10 cellular contexts compared by ENCODE assay signal in genomic region chr9:38227656-38228055, GRCh38.
DNase-seq lines count a peak whose midpoint lies in the region; ATAC-seq lines count a peak whose summit lies in the region.
"Had no signal": no experiment of that assay in that cellular context is flagged by ENCODE, and none has a peak within 500 bp of the region (broad histone marks: within the 10 kb centered on the region; RNA-seq: fewer than 3 reads in every experiment).

No MANE protein-coding gene starts in this region.

- H3K36me3 ChIP-seq in CD8-positive, alpha-beta memory T cell (ENCODE audit: insufficient read depth, low read length), result no peaks in the 10 kb centered on the region
- no peaks in the 10 kb centered on the region for H3K36me3 ChIP-seq in iPS-18a (ENCODE audit: control insufficient read depth, low read depth, low read length)
- H3K36me3 ChIP-seq: thoracic aorta had no signal

- POLR2A ChIA-PET in CD8-positive, alpha-beta memory T cell (lab: Charles Lee), result no interaction called here

- no peaks in the 10 kb centered on the region for H3K9me3 Mint-ChIP-seq in CD8-positive, alpha-beta memory T cell

- H3K27ac ChIP-seq in CD8-positive, alpha-beta memory T cell (ENCODE audit: low read depth, low read length), result peak overlapping the region; percentile 22
- no peak overlapping the region for H3K27ac ChIP-seq in iPS-18a (ENCODE audit: low read length)
- H3K27ac ChIP-seq: thoracic aorta had no signal

- H3K27ac Mint-ChIP-seq in CD8-positive, alpha-beta memory T cell, result peak overlapping the region in 1 of 8 donors; percentile 81
- H3K27ac Mint-ChIP-seq in T-helper 17 cell, result no peak overlapping the region

- peak overlapping the region in 6 of 7 donors; percentile 53 to 91 (median 70) for H3K4me3 Mint-ChIP-seq in CD8-positive, alpha-beta memory T cell
- peak overlapping the region; percentile 83 for H3K4me3 Mint-ChIP-seq in T-helper 17 cell

- peak overlapping the region; percentile 66 for H3K4me3 ChIP-seq in CD8-positive, alpha-beta memory T cell (ENCODE audit: low read length)
- peak overlapping the region; percentile 62 for H3K4me3 ChIP-seq in Jurkat, Clone E6-1 (ENCODE audit: low read length)
- H3K4me3 ChIP-seq in iPS-18a (ENCODE audit: low read length), result peak overlapping the region; percentile 39

- peak; percentile 48 for ATAC-seq in T-helper 17 cell
- no peak for ATAC-seq in HG02678 (IDR thresholded peaks at IDR 0.05; ENCODE audit: unreplicated experiment)
- ATAC-seq in GM21390 (IDR thresholded peaks at IDR 0.05; ENCODE audit: unreplicated experiment), result no peak

- CTCF ChIA-PET in CD8-positive, alpha-beta memory T cell (lab: Charles Lee), result no interaction called here

- peaks cover 13 to 17% (median 16%) of the 10 kb centered on the region in 3 donors for H3K4me1 Mint-ChIP-seq in CD8-positive, alpha-beta memory T cell
- H3K4me1 Mint-ChIP-seq in T-helper 17 cell, result peaks cover 13% of the 10 kb centered on the region

- no peaks in the 10 kb centered on the region for H3K36me3 Mint-ChIP-seq in CD8-positive, alpha-beta memory T cell
- H3K36me3 Mint-ChIP-seq in T-helper 17 cell (ENCODE audit: low read depth), result no peaks in the 10 kb centered on the region

- peak overlapping the region; percentile 46 for H3K9ac ChIP-seq in iPS-18a (ENCODE audit: low read length)

- H3K27me3 ChIP-seq in CD8-positive, alpha-beta memory T cell (ENCODE audit: insufficient read depth, low read length, poor library complexity, severe bottlenecking), result no peaks in the 10 kb centered on the region
- peaks cover 57% of the 10 kb centered on the region for H3K27me3 ChIP-seq in iPS-18a (ENCODE audit: control insufficient read depth, insufficient read depth, low read length)

- no peaks in the 10 kb centered on the region for H3K9me3 ChIP-seq in CD8-positive, alpha-beta memory T cell (ENCODE audit: low read length)
- H3K9me3 ChIP-seq in T-helper 17 cell (ENCODE audit: control insufficient read depth, low read length, poor library complexity, severe bottlenecking) (no peaks in the 10 kb centered on the region), iPS-18a (ENCODE audit: control insufficient read depth, low read depth, low read length) (no peaks in the 10 kb centered on the region)
- H3K9me3 ChIP-seq: thoracic aorta had no signal

- peaks cover 23 to 47% of the 10 kb centered on the region in 2 donors for H3K27me3 Mint-ChIP-seq in CD8-positive, alpha-beta memory T cell
- H3K27me3 Mint-ChIP-seq in T-helper 17 cell, result peaks cover 42% of the 10 kb centered on the region

- peak in 2 of 5 donors; percentile 4 to 17 for DNase-seq in CD8-positive, alpha-beta memory T cell
- DNase-seq in Jurkat, Clone E6-1 (ENCODE audit: low read depth, low spot score), result peak; percentile 68
- DNase-seq in T-helper 17 cell (no peak), NCI-H187 treated with DMSO at 0.1 percent for 48 hours (lab: John Stamatoyannopoulos, UW) (no peak), AG20443 (ENCODE audit: low spot score) (no peak)
- DNase-seq: NCI-H2081 treated with DMSO at 0.1 percent for 48 hours had no signal

- peaks cover 12% of the 10 kb centered on the region for H3K4me1 ChIP-seq in CD8-positive, alpha-beta memory T cell (ENCODE audit: insufficient read depth, low read length)
- H3K4me1 ChIP-seq in iPS-18a (ENCODE audit: control insufficient read depth, low read depth, low read length), result peaks cover 22% of the 10 kb centered on the region
